ENCODE assay signal across 9 cellular contexts in genomic region chr12:53098354-53098981, GRCh38. TPM values are rescaled to one million over a fixed set of nuclear protein-coding genes. Genes with fewer than 3 reads are reported as not detected.
DNase-seq lines count a peak whose midpoint lies in the region; ATAC-seq and TF ChIP-seq lines count a peak whose summit lies in the region.
"Had no signal": no experiment of that assay in that cellular context is flagged by ENCODE, and none has a peak within 500 bp of the region (broad histone marks: within the 10 kb centered on the region; RNA-seq: fewer than 3 reads in every experiment).

No MANE protein-coding gene starts in this region.

- POLR2A ChIA-PET in activated naive CD8-positive, alpha-beta T cell treated with anti-CD3 and anti-CD28 coated beads, Interleukin-2, amount 10 ng/mL, durations not matched to agents 7 days and 5 days (lab: Charles Lee), result interaction anchor here (0.5 to 3.4 kb wide), 7 partner anchors 19 to 202 kb away, joined by 3 to 28 read pairs (median 5); partner anchors contain the start of genes EIF4B and SPRYD3

- H3K9me3 ChIP-seq in gastrocnemius medialis, result no peaks in the 10 kb centered on the region

- TF ChIP-seq POLR2A in gastrocnemius medialis (IDR thresholded peaks at IDR 0.05), result no peak

- no peaks in the 10 kb centered on the region for H3K36me3 Mint-ChIP-seq in activated naive CD8-positive, alpha-beta T cell treated with anti-CD3 and anti-CD28 coated beads, Interleukin-2, amount 10 ng/mL, durations not matched to agents 7 days and 5 days

- peaks cover 63% of the 10 kb centered on the region for H3K4me1 Mint-ChIP-seq in activated naive CD8-positive, alpha-beta T cell treated with anti-CD3 and anti-CD28 coated beads, Interleukin-2, amount 10 ng/mL, durations not matched to agents 7 days and 5 days

- peak overlapping the region; percentile 80 for H3K4me3 Mint-ChIP-seq in activated naive CD8-positive, alpha-beta T cell treated with anti-CD3 and anti-CD28 coated beads, Interleukin-2, amount 10 ng/mL, durations not matched to agents 7 days and 5 days

- H3K27ac Mint-ChIP-seq in activated naive CD8-positive, alpha-beta T cell treated with anti-CD3 and anti-CD28 coated beads, Interleukin-2, amount 10 ng/mL, durations not matched to agents 7 days and 5 days, result peak overlapping the region; percentile 92

- peak; percentile 54 for DNase-seq in AG09319 (ENCODE audit: extremely low read depth, low read depth)
- no peak for DNase-seq in Jurkat, Clone E6-1 (ENCODE audit: low read depth, low spot score)
- DNase-seq in activated naive CD8-positive, alpha-beta T cell treated with anti-CD3 and anti-CD28 coated beads, Interleukin-2, amount 10 ng/mL, durations not matched to agents 7 days and 5 days, result peak; percentile 30
- DNase-seq in left ventricle myocardium superior, result no peak
- DNase-seq in gastrocnemius medialis, result peak in 1 of 2 donors; percentile 40
- no peak for DNase-seq in NCI-H1436 treated with DMSO at 0.1 percent for 48 hours (lab: John Stamatoyannopoulos, UW)

- peak overlapping the region; percentile 69 to 81 (median 79) for H3K27ac ChIP-seq in gastrocnemius medialis

- intact Hi-C loops in left ventricle myocardium superior (cut with micrococcal nuclease) (no loop called here), gastrocnemius medialis (cut with DNase I; ENCODE audit: low total_unique reads) (loop anchor here (2.0 to 5.0 kb wide), 2 partner anchors 20 to 211 kb away; partner anchors contain the start of gene SPRYD3)

- in situ Hi-C loops in gastrocnemius medialis (cut with MboI; ENCODE audit: low sequenced_read_pairs in 4 of 4), result no loop called here

- no peaks in the 10 kb centered on the region for H3K36me3 ChIP-seq in gastrocnemius medialis

- no peaks in the 10 kb centered on the region for H3K27me3 ChIP-seq in gastrocnemius medialis

- H3K9me3 Mint-ChIP-seq in activated naive CD8-positive, alpha-beta T cell treated with anti-CD3 and anti-CD28 coated beads, Interleukin-2, amount 10 ng/mL, durations not matched to agents 7 days and 5 days, result no peaks in the 10 kb centered on the region

- TF ChIP-seq CTCF in AG09319 (IDR thresholded peaks at IDR 0.05; ENCODE audit: low read depth, low read length) (no peak), gastrocnemius medialis (IDR thresholded peaks at IDR 0.05 in 4 of 5, conservative IDR thresholded peaks at IDR 0.05 in 1 of 5) (no peak)

- no peak for ATAC-seq in activated naive CD8-positive, alpha-beta T cell treated with anti-CD3 and anti-CD28 coated beads, Interleukin-2, amount 10 ng/mL, durations not matched to agents 7 days and 5 days (ENCODE audit: low read depth)
- ATAC-seq in left ventricle myocardium superior (peak; percentile 37), gastrocnemius medialis (peak; percentile 25 to 29), HG03354 (IDR thresholded peaks at IDR 0.05; ENCODE audit: poor library complexity, severe bottlenecking, unreplicated experiment) (no peak), GM21360 (IDR thresholded peaks at IDR 0.05; ENCODE audit: unreplicated experiment) (no peak)

- peaks cover 12 to 21% of the 10 kb centered on the region in 2 donors for H3K4me1 ChIP-seq in gastrocnemius medialis

- H3K4me3 ChIP-seq in Jurkat, Clone E6-1 (ENCODE audit: low read length), result peak overlapping the region; percentile 56
- peak overlapping the region; percentile 60 to 77 (median 66) for H3K4me3 ChIP-seq in gastrocnemius medialis

- peaks cover 2% of the 10 kb centered on the region for H3K27me3 Mint-ChIP-seq in activated naive CD8-positive, alpha-beta T cell treated with anti-CD3 and anti-CD28 coated beads, Interleukin-2, amount 10 ng/mL, durations not matched to agents 7 days and 5 days

RNA-seq across cellular contexts. Expression of gene IGFBP6, which starts 1.0 kb away (rescaled TPM):
- 17.0 TPM for polyA plus RNA-seq in Jurkat, Clone E6-1 (2012; ENCODE audit: insufficient read depth, insufficient read length)
- 1 to 10 TPM; 2.0 to 2.3 TPM for total RNA-seq in activated naive CD8-positive, alpha-beta T cell treated with anti-CD3 and anti-CD28 coated beads, Interleukin-2, amount 10 ng/mL, durations not matched to agents 7 days and 5 days
- 45.5 TPM for total RNA-seq in left ventricle myocardium superior
- total RNA-seq in gastrocnemius medialis, result 100 to 1,000 TPM in 1 of 4 donors, 10 to 100 TPM in 3; 67.3 to 143 (median 77.4) TPM

RNA-seq across cellular contexts. Expression of gene SOAT2, which starts 4.8 kb away (rescaled TPM):
- polyA plus RNA-seq in Jurkat, Clone E6-1 (2012; ENCODE audit: insufficient read depth, insufficient read length), result 0.57 TPM
- 10 to 100 TPM in 1 of 2 experiments, 1 to 10 TPM in 1; 9.8 to 10.4 TPM for total RNA-seq in activated naive CD8-positive, alpha-beta T cell treated with anti-CD3 and anti-CD28 coated beads, Interleukin-2, amount 10 ng/mL, durations not matched to agents 7 days and 5 days
- total RNA-seq in left ventricle myocardium superior, result 0.12 TPM
- total RNA-seq in gastrocnemius medialis, result not detected
- total RNA-seq: pulmonary artery endothelial cell had no signal

RNA-seq across cellular contexts. Expression of gene SPRYD3, which starts 19.3 kb away (rescaled TPM):
- 11.8 TPM for polyA plus RNA-seq in Jurkat, Clone E6-1 (2012; ENCODE audit: insufficient read depth, insufficient read length)
- 10 to 100 TPM; 34.4 to 37.8 TPM for total RNA-seq in activated naive CD8-positive, alpha-beta T cell treated with anti-CD3 and anti-CD28 coated beads, Interleukin-2, amount 10 ng/mL, durations not matched to agents 7 days and 5 days
- 39.8 TPM for total RNA-seq in left ventricle myocardium superior
- 10 to 100 TPM; 15.9 to 29.5 (median 25.5) TPM for total RNA-seq in gastrocnemius medialis

RNA-seq across cellular contexts. Expression of gene TNS2, which starts 48.6 kb away (rescaled TPM):
- 1.9 TPM for polyA plus RNA-seq in Jurkat, Clone E6-1 (2012; ENCODE audit: insufficient read depth, insufficient read length)
- total RNA-seq in activated naive CD8-positive, alpha-beta T cell treated with anti-CD3 and anti-CD28 coated beads, Interleukin-2, amount 10 ng/mL, durations not matched to agents 7 days and 5 days, result 1 to 10 TPM; 1.9 to 3.0 TPM
- total RNA-seq in left ventricle myocardium superior (120 TPM), gastrocnemius medialis (100 to 1,000 TPM in 1 of 4 donors, 10 to 100 TPM in 3; 74.4 to 114 (median 91.9) TPM)

Comparison
In these comparisons a context has a peak if more than half of its experiments do, and no peak if none do; other contexts are left out.
1. DNase-seq: peak in AG09319 (single experiment) and activated naive CD8-positive, alpha-beta T cell treated with anti-CD3 and anti-CD28 coated beads, Interleukin-2, amount 10 ng/mL, durations not matched to agents 7 days and 5 days (single experiment); none in Jurkat, Clone E6-1 (single experiment), left ventricle myocardium superior (single experiment) and NCI-H1436 treated with DMSO at 0.1 percent for 48 hours (single experiment).
2. ATAC-seq: peak in left ventricle myocardium superior (single experiment) and gastrocnemius medialis (2 of 2); none in activated naive CD8-positive, alpha-beta T cell treated with anti-CD3 and anti-CD28 coated beads, Interleukin-2, amount 10 ng/mL, durations not matched to agents 7 days and 5 days (single experiment), HG03354 (single experiment) and GM21360 (single experiment).
3. RNA of gene IGFBP6, which starts 1.0 kb away (total RNA-seq): 67.3 to 143 TPM in gastrocnemius medialis and 45.5 TPM in left ventricle myocardium superior (single experiment); 2.0 to 2.3 TPM in activated naive CD8-positive, alpha-beta T cell treated with anti-CD3 and anti-CD28 coated beads, Interleukin-2, amount 10 ng/mL, durations not matched to agents 7 days and 5 days; every median in the first group is over 10 times any median in the second.